Comparison of ENCODE assay signal across 1 cellular context in the genomic region with DNA sequence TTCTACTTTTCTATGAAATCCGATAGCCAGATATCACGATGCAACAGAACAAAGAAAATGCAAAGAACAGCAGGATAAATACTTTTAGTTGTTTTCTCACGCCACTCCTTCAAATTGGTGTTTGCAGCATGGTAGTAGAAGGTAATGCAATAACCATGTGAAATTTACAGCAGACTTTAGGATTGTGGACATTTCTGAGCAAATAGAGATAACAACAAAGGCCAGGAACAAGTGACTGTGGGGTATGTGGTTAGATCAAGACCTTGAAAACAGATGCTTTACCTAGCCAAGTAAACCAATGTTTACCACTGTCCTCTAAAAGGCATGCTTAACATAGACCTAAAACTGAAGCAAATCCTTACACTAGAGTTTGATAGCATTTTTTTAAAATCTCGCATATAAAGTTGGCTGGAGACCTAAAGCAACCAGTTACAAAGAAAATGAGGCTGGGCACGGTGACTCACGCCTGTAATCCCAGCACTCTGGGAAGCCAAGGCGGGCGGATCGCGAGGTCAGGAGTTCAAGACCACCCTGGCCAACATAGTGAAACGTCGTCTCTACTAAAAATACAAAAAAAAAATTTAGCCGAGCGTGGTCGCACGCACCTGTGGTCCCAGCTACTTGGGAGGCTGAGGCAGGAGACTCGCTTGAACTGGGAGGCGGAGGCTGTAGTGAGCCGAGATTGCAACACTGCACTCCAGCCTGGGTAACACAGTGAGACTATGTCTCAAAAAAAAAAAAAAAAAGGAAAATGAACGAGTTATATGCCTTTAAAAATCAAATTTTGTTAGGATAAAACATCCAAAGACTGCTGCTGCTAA.
A peak's percentile ranks its signal among the peaks of the same experiment; 100 is the strongest.
TF ChIP-seq lines count a peak whose summit lies in the region.

No MANE protein-coding gene starts in this region.

TF ChIP-seq in HepG2, 621 proteins besides CTCF, POLR2A, EP300 and RAD21 (continued from another document and continues in another):
- TF ChIP-seq, protein P1, sequence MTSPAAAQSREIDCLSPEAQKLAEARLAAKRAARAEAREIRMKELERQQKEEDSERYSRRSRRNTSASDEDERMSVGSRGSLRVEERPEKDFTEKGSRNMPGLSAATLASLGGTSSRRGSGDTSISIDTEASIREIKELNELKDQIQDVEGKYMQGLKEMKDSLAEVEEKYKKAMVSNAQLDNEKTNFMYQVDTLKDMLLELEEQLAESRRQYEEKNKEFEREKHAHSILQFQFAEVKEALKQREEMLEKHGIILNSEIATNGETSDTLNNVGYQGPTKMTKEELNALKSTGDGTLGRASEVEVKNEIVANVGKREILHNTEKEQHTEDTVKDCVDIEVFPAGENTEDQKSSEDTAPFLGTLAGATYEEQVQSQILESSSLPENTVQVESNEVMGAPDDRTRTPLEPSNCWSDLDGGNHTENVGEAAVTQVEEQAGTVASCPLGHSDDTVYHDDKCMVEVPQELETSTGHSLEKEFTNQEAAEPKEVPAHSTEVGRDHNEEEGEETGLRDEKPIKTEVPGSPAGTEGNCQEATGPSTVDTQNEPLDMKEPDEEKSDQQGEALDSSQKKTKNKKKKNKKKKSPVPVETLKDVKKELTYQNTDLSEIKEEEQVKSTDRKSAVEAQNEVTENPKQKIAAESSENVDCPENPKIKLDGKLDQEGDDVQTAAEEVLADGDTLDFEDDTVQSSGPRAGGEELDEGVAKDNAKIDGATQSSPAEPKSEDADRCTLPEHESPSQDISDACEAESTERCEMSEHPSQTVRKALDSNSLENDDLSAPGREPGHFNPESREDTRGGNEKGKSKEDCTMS (CRISPR knock-in tag; conservative IDR thresholded peaks at IDR 0.05): no peak
- peak; percentile 93 for TF ChIP-seq GATAD2A (CRISPR knock-in tag; IDR thresholded peaks at IDR 0.05)
- TF ChIP-seq, protein P2, sequence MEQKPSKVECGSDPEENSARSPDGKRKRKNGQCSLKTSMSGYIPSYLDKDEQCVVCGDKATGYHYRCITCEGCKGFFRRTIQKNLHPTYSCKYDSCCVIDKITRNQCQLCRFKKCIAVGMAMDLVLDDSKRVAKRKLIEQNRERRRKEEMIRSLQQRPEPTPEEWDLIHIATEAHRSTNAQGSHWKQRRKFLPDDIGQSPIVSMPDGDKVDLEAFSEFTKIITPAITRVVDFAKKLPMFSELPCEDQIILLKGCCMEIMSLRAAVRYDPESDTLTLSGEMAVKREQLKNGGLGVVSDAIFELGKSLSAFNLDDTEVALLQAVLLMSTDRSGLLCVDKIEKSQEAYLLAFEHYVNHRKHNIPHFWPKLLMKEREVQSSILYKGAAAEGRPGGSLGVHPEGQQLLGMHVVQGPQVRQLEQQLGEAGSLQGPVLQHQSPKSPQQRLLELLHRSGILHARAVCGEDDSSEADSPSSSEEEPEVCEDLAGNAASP (CRISPR knock-in tag; IDR thresholded peaks at IDR 0.05; ENCODE audit: borderline replicate concordance): 0 out of 2 replicates have a peak, but pooled peaks have one; percentile 39
- TF ChIP-seq, protein P3, sequence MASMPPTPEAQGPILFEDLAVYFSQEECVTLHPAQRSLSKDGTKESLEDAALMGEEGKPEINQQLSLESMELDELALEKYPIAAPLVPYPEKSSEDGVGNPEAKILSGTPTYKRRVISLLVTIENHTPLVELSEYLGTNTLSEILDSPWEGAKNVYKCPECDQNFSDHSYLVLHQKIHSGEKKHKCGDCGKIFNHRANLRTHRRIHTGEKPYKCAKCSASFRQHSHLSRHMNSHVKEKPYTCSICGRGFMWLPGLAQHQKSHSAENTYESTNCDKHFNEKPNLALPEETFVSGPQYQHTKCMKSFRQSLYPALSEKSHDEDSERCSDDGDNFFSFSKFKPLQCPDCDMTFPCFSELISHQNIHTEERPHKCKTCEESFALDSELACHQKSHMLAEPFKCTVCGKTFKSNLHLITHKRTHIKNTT (CRISPR knock-in tag; IDR thresholded peaks at IDR 0.05): no peak
- no peak for TF ChIP-seq ZNF543 (CRISPR knock-in tag; IDR thresholded peaks at IDR 0.05)
- TF ChIP-seq AKAP8 (CRISPR knock-in tag; IDR thresholded peaks at IDR 0.05): no peak
- TF ChIP-seq TCF12 (IDR thresholded peaks at IDR 0.05): no peak
- TF ChIP-seq TCF12 (CRISPR knock-in tag; IDR thresholded peaks at IDR 0.05): 0 out of 2 replicates have a peak, but pooled peaks have one; percentile 35
- TF ChIP-seq CHCHD3 (CRISPR knock-in tag; IDR thresholded peaks at IDR 0.05): no peak
- TF ChIP-seq ZNF883 (CRISPR knock-in tag; IDR thresholded peaks at IDR 0.05; ENCODE audit: not compliant biosample characterization): no peak
- peak; percentile 78; the same call in 1 of the 2 replicates for TF ChIP-seq SIX1 (CRISPR knock-in tag; IDR thresholded peaks at IDR 0.05; ENCODE audit: borderline replicate concordance)
- TF ChIP-seq MIER2 (CRISPR knock-in tag; IDR thresholded peaks at IDR 0.05): peak; percentile 36; the same call in 1 of the 2 replicates
- 0 out of 2 replicates have a peak, but pooled peaks have one; percentile 43 for TF ChIP-seq ZNF292 (CRISPR knock-in tag; IDR thresholded peaks at IDR 0.05; ENCODE audit: borderline replicate concordance, low read depth)
- no peak for TF ChIP-seq RXRA (CRISPR knock-in tag; IDR thresholded peaks at IDR 0.05)
- peak; percentile 83 for TF ChIP-seq BCL6 (CRISPR knock-in tag; IDR thresholded peaks at IDR 0.05)
- no peak for TF ChIP-seq GATAD1 (CRISPR knock-in tag; IDR thresholded peaks at IDR 0.05)
- TF ChIP-seq ZNF550 (CRISPR knock-in tag; IDR thresholded peaks at IDR 0.05; ENCODE audit: borderline replicate concordance): no peak
- TF ChIP-seq ZNF720 (CRISPR knock-in tag; IDR thresholded peaks at IDR 0.05): no peak
- TF ChIP-seq CEBPG (CRISPR knock-in tag; IDR thresholded peaks at IDR 0.05): peak; percentile 86
- no peak for TF ChIP-seq SRSF4 (IDR thresholded peaks at IDR 0.05; ENCODE audit: low read depth, low read length, poor library complexity, severe bottlenecking)
- TF ChIP-seq, protein P4, sequence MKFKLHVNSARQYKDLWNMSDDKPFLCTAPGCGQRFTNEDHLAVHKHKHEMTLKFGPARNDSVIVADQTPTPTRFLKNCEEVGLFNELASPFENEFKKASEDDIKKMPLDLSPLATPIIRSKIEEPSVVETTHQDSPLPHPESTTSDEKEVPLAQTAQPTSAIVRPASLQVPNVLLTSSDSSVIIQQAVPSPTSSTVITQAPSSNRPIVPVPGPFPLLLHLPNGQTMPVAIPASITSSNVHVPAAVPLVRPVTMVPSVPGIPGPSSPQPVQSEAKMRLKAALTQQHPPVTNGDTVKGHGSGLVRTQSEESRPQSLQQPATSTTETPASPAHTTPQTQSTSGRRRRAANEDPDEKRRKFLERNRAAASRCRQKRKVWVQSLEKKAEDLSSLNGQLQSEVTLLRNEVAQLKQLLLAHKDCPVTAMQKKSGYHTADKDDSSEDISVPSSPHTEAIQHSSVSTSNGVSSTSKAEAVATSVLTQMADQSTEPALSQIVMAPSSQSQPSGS (CRISPR knock-in tag; IDR thresholded peaks at IDR 0.05): 0 out of 2 replicates have a peak, but pooled peaks have one; percentile 28
- TF ChIP-seq SNRNP70 (IDR thresholded peaks at IDR 0.05; ENCODE audit: low read depth, low read length): no peak
- peak; percentile 14; the same call in 1 of the 2 replicates for TF ChIP-seq SNAI1 (CRISPR knock-in tag; IDR thresholded peaks at IDR 0.05; ENCODE audit: borderline replicate concordance)
- TF ChIP-seq IKZF1 (IDR thresholded peaks at IDR 0.05): no peak
- no peak for TF ChIP-seq ZNF354B (CRISPR knock-in tag; IDR thresholded peaks at IDR 0.05)
- TF ChIP-seq NCOA1 (CRISPR knock-in tag; IDR thresholded peaks at IDR 0.05): no peak
- 0 out of 2 replicates have a peak, but pooled peaks have one; percentile 18 for TF ChIP-seq MEF2D (CRISPR knock-in tag; IDR thresholded peaks at IDR 0.05)
- no peak for TF ChIP-seq AHR (CRISPR knock-in tag; IDR thresholded peaks at IDR 0.05)
- no peak for TF ChIP-seq ZNF772 (CRISPR knock-in tag; IDR thresholded peaks at IDR 0.05)
- no peak for TF ChIP-seq ATF1 (CRISPR knock-in tag; IDR thresholded peaks at IDR 0.05)
- TF ChIP-seq, protein P5, sequence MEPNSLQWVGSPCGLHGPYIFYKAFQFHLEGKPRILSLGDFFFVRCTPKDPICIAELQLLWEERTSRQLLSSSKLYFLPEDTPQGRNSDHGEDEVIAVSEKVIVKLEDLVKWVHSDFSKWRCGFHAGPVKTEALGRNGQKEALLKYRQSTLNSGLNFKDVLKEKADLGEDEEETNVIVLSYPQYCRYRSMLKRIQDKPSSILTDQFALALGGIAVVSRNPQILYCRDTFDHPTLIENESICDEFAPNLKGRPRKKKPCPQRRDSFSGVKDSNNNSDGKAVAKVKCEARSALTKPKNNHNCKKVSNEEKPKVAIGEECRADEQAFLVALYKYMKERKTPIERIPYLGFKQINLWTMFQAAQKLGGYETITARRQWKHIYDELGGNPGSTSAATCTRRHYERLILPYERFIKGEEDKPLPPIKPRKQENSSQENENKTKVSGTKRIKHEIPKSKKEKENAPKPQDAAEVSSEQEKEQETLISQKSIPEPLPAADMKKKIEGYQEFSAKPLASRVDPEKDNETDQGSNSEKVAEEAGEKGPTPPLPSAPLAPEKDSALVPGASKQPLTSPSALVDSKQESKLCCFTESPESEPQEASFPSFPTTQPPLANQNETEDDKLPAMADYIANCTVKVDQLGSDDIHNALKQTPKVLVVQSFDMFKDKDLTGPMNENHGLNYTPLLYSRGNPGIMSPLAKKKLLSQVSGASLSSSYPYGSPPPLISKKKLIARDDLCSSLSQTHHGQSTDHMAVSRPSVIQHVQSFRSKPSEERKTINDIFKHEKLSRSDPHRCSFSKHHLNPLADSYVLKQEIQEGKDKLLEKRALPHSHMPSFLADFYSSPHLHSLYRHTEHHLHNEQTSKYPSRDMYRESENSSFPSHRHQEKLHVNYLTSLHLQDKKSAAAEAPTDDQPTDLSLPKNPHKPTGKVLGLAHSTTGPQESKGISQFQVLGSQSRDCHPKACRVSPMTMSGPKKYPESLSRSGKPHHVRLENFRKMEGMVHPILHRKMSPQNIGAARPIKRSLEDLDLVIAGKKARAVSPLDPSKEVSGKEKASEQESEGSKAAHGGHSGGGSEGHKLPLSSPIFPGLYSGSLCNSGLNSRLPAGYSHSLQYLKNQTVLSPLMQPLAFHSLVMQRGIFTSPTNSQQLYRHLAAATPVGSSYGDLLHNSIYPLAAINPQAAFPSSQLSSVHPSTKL (CRISPR knock-in tag; IDR thresholded peaks at IDR 0.05): peak; percentile 94
- TF ChIP-seq, protein P6, sequence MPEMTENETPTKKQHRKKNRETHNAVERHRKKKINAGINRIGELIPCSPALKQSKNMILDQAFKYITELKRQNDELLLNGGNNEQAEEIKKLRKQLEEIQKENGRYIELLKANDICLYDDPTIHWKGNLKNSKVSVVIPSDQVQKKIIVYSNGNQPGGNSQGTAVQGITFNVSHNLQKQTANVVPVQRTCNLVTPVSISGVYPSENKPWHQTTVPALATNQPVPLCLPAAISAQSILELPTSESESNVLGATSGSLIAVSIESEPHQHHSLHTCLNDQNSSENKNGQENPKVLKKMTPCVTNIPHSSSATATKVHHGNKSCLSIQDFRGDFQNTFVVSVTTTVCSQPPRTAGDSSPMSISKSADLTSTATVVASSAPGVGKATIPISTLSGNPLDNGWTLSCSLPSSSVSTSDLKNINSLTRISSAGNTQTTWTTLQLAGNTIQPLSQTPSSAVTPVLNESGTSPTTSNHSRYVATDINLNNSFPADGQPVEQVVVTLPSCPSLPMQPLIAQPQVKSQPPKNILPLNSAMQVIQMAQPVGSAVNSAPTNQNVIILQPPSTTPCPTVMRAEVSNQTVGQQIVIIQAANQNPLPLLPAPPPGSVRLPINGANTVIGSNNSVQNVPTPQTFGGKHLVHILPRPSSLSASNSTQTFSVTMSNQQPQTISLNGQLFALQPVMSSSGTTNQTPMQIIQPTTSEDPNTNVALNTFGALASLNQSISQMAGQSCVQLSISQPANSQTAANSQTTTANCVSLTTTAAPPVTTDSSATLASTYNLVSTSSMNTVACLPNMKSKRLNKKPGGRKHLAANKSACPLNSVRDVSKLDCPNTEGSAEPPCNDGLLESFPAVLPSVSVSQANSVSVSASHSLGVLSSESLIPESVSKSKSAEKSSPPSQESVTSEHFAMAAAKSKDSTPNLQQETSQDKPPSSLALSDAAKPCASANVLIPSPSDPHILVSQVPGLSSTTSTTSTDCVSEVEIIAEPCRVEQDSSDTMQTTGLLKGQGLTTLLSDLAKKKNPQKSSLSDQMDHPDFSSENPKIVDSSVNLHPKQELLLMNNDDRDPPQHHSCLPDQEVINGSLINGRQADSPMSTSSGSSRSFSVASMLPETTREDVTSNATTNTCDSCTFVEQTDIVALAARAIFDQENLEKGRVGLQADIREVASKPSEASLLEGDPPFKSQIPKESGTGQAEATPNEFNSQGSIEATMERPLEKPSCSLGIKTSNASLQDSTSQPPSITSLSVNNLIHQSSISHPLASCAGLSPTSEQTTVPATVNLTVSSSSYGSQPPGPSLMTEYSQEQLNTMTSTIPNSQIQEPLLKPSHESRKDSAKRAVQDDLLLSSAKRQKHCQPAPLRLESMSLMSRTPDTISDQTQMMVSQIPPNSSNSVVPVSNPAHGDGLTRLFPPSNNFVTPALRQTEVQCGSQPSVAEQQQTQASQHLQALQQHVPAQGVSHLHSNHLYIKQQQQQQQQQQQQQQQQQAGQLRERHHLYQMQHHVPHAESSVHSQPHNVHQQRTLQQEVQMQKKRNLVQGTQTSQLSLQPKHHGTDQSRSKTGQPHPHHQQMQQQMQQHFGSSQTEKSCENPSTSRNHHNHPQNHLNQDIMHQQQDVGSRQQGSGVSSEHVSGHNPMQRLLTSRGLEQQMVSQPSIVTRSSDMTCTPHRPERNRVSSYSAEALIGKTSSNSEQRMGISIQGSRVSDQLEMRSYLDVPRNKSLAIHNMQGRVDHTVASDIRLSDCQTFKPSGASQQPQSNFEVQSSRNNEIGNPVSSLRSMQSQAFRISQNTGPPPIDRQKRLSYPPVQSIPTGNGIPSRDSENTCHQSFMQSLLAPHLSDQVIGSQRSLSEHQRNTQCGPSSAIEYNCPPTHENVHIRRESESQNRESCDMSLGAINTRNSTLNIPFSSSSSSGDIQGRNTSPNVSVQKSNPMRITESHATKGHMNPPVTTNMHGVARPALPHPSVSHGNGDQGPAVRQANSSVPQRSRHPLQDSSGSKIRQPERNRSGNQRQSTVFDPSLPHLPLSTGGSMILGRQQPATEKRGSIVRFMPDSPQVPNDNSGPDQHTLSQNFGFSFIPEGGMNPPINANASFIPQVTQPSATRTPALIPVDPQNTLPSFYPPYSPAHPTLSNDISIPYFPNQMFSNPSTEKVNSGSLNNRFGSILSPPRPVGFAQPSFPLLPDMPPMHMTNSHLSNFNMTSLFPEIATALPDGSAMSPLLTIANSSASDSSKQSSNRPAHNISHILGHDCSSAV (CRISPR knock-in tag; IDR thresholded peaks at IDR 0.05; ENCODE audit: borderline replicate concordance): no peak
- TF ChIP-seq ZNF547 (CRISPR knock-in tag; IDR thresholded peaks at IDR 0.05): no peak
- TF ChIP-seq, protein P7, sequence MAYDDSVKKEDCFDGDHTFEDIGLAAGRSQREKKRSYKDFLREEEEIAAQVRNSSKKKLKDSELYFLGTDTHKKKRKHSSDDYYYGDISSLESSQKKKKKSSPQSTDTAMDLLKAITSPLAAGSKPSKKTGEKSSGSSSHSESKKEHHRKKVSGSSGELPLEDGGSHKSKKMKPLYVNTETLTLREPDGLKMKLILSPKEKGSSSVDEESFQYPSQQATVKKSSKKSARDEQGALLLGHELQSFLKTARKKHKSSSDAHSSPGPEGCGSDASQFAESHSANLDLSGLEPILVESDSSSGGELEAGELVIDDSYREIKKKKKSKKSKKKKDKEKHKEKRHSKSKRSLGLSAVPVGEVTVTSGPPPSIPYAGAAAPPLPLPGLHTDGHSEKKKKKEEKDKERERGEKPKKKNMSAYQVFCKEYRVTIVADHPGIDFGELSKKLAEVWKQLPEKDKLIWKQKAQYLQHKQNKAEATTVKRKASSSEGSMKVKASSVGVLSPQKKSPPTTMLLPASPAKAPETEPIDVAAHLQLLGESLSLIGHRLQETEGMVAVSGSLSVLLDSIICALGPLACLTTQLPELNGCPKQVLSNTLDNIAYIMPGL (CRISPR knock-in tag; IDR thresholded peaks at IDR 0.05; ENCODE audit: borderline replicate concordance in 1 of 2, low read depth in 1 of 2): no peak
- no peak for TF ChIP-seq MAZ (IDR thresholded peaks at IDR 0.05; ENCODE audit: borderline replicate concordance, low read depth, low read length)
- peak; percentile 30; the same call in 1 of the 2 replicates for TF ChIP-seq MAZ (CRISPR knock-in tag; IDR thresholded peaks at IDR 0.05; ENCODE audit: low read depth)
- no peak for TF ChIP-seq NR2F1 (CRISPR knock-in tag; IDR thresholded peaks at IDR 0.05)
